In genomic region chr17:31902693-31903092, GRCh38 we compare ENCODE assay signal across 1 cellular context.
TF ChIP-seq lines count a peak whose summit lies in the region.

No MANE protein-coding gene starts in this region.

TF ChIP-seq in endothelial cell of umbilical vein, 7 proteins besides CTCF, POLR2A, EP300 and RAD21:
- TF ChIP-seq GATA2 (IDR thresholded peaks at IDR 0.05; ENCODE audit: insufficient read depth, insufficient read length, low read depth, low read length) (no peak), POLR2AphosphoS5 (IDR thresholded peaks at IDR 0.05; ENCODE audit: insufficient read depth, low read depth, low read length) (no peak), FOS (IDR thresholded peaks at IDR 0.05; ENCODE audit: borderline replicate concordance, insufficient read depth, low read length) (no peak), MAX (IDR thresholded peaks at IDR 0.05; ENCODE audit: insufficient read depth, insufficient read length) (no peak), JUN (IDR thresholded peaks at IDR 0.05; ENCODE audit: borderline replicate concordance, insufficient read depth, insufficient read length, low read depth) (no peak), EZH2 (IDR thresholded peaks at IDR 0.05; ENCODE audit: borderline replicate concordance, low read depth, low read length, severe bottlenecking) (no peak), MYC (IDR thresholded peaks at IDR 0.05; ENCODE audit: low read depth, low read length) (no peak)
